In the genomic region with DNA sequence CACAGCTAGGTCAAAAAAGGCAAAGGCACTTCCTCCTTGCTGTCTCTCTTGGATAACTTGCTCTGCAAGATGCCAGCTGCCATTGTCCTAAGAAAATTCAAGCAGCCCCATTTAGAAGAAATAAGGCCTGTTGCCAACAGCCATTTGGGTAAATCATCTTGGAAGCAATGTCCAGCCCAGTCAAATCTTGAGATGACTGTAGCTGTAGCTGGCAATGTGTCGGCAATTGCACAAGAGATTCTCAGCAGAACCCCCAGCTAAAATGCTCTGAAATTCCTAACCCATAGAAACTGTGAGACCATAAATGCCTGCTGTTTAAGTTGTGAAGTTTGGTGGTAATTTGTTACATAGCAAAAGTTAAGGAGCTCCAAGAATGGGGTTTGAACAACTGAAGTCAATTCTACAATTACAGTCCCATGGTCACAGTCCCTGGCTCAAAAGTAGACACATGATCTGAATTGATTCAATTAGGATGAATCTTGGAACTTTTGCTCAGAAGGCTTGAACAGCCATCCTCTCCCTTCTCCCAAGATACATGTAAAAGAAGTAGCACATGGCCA, we compare ENCODE assay signal across 25 cellular contexts.
"Had no signal": no experiment of that assay in that cellular context is flagged by ENCODE, and none has a peak within 500 bp of the region (broad histone marks: within the 10 kb centered on the region; RNA-seq: fewer than 3 reads in every experiment).

No MANE protein-coding gene starts in this region.

- H3K27ac ChIP-seq: colonic mucosa, epithelial cell of prostate, gastrocnemius medialis, right lobe of liver, suprapubic skin, tibial nerve, vagina had no signal

- DNase-seq: activated naive CD4-positive, alpha-beta T cell; activated T-cell treated with anti-CD3 and anti-CD28 coated beads, Interleukin-2, amount 50 U/mL, for 1 hour; amygdala; colonic mucosa; dorsolateral prefrontal cortex; endodermal cell; gastrocnemius medialis; head of caudate nucleus; islet precursor cell; left colon; mesenchymal stem cell; naive B cell; occipital lobe; posterior cingulate gyrus; right lobe of liver; small intestine; stimulated activated CD4-positive, alpha-beta T cell treated with anti-CD3 and anti-CD28 coated beads, Interleukin-2, amount 100 ng/mL, for 24 hours; stimulated activated naive CD8-positive, alpha-beta T cell treated with anti-CD3 and anti-CD28 coated beads, Interleukin-15, amount 100 ng/mL, for 72 hours; T-helper 1 cell had no signal

- H3K27me3 ChIP-seq: colonic mucosa, dorsolateral prefrontal cortex, gastrocnemius medialis, right lobe of liver, suprapubic skin, tibial nerve, vagina had no signal

- H3K4me3 ChIP-seq: colonic mucosa, dorsolateral prefrontal cortex, gastrocnemius medialis, right lobe of liver, suprapubic skin, tibial nerve, vagina had no signal

- H3K9me3 ChIP-seq: colonic mucosa, gastrocnemius medialis, right lobe of liver, suprapubic skin, tibial nerve, vagina had no signal

- ATAC-seq: gastrocnemius medialis; left colon; right lobe of liver; stimulated activated effector memory CD8-positive, alpha-beta T cell treated with anti-CD3 and anti-CD28 coated beads, Interleukin-12 subunit alpha, Interleukin-12 subunit beta, amount 100 ng/mL, for 72 hours; stimulated activated naive CD8-positive, alpha-beta T cell treated with anti-CD3 and anti-CD28 coated beads, Interleukin-15, amount 100 ng/mL, for 72 hours; WTC11 had no signal

- H3K36me3 ChIP-seq: colonic mucosa had no signal

- H3K4me1 ChIP-seq: colonic mucosa, gastrocnemius medialis, right lobe of liver, suprapubic skin, vagina had no signal
